Comparison of ENCODE assay signal across 9 cellular contexts in genomic region chr12:13135336-13136178, GRCh38. TPM values are rescaled to one million over a fixed set of nuclear protein-coding genes. Genes with fewer than 3 reads are reported as not detected.
DNase-seq lines count a peak whose midpoint lies in the region; ATAC-seq and TF ChIP-seq lines count a peak whose summit lies in the region.
"Had no signal": no experiment of that assay in that cellular context is flagged by ENCODE, and none has a peak within 500 bp of the region (broad histone marks: within the 10 kb centered on the region; RNA-seq: fewer than 3 reads in every experiment).

No MANE protein-coding gene starts in this region.

- DNase-seq in AG09319 (ENCODE audit: extremely low read depth, low read depth) (peak; percentile 58), NCI-H226 (peak; percentile 91), epithelial cell of proximal tubule (ENCODE audit: low read depth) (peak; percentile 91), non-pigmented ciliary epithelial cell (ENCODE audit: low read depth) (peak; percentile 79), NCI-H1105 treated with DMSO at 0.1 percent for 48 hours (lab: John Stamatoyannopoulos, UW) (no peak)
- DNase-seq: KG1 had no signal

- H3K4me3 ChIP-seq in epithelial cell of proximal tubule (ENCODE audit: low read depth, low read length) = peak overlapping the region; percentile 20

- ATAC-seq in HG02973 (IDR thresholded peaks at IDR 0.05; ENCODE audit: unreplicated experiment) = no peak
- ATAC-seq in HG02798 (IDR thresholded peaks at IDR 0.05; ENCODE audit: poor library complexity, unreplicated experiment) = no peak
- no peak for ATAC-seq in GM21825 (IDR thresholded peaks at IDR 0.05; ENCODE audit: unreplicated experiment)

- TF ChIP-seq CTCF in AG09319 (IDR thresholded peaks at IDR 0.05; ENCODE audit: low read depth, low read length) = peak; percentile 27
- peak; percentile 35 for TF ChIP-seq CTCF in epithelial cell of proximal tubule (conservative IDR thresholded peaks at IDR 0.05; ENCODE audit: low read depth, low read length)

RNA-seq across cellular contexts. Expression of gene GSG1, which starts 32.1 kb away (rescaled TPM):
- 0.75 and 1.2 TPM in 2 replicates for total RNA-seq in epithelial cell of proximal tubule
